In genomic region chr9:4937436-4937835, GRCh38 we compare ENCODE assay signal across 1 cellular context.
A peak's percentile ranks its signal among the peaks of the same experiment; 100 is the strongest.
TF ChIP-seq lines count a peak whose summit lies in the region.

No MANE protein-coding gene starts in this region.

TF ChIP-seq in K562, 482 proteins besides CTCF, POLR2A, EP300 and RAD21 (continued from another document):
- TF ChIP-seq ETS1 (conservative IDR thresholded peaks at IDR 0.05; ENCODE audit: control insufficient read depth, low read depth, low read length), result no peak
- no peak for TF ChIP-seq ZNF584 (CRISPR knock-in tag; IDR thresholded peaks at IDR 0.05; ENCODE audit: low read depth)
- no peak for TF ChIP-seq ZNF511 (CRISPR knock-in tag; IDR thresholded peaks at IDR 0.05)
- TF ChIP-seq BRF2 (IDR thresholded peaks at IDR 0.05; ENCODE audit: borderline replicate concordance, insufficient read depth, insufficient read length), result no peak
- TF ChIP-seq TSHZ1 (CRISPR knock-in tag; IDR thresholded peaks at IDR 0.05), result no peak
- no peak for TF ChIP-seq MEF2A (IDR thresholded peaks at IDR 0.05; ENCODE audit: control insufficient read depth, low read depth, low read length)
- TF ChIP-seq VEZF1 (CRISPR knock-in tag; IDR thresholded peaks at IDR 0.05), result 0 out of 2 replicates have a peak, but pooled peaks have one; percentile 17
- no peak for TF ChIP-seq MEF2D (tag; conservative IDR thresholded peaks at IDR 0.05; ENCODE audit: low read depth)
- no peak for TF ChIP-seq TRIM24 (IDR thresholded peaks at IDR 0.05)
- TF ChIP-seq TAF7 (tag; IDR thresholded peaks at IDR 0.05), result no peak
- TF ChIP-seq ZC3H8 (IDR thresholded peaks at IDR 0.05), result no peak
- TF ChIP-seq SMAD4 (CRISPR knock-in tag; conservative IDR thresholded peaks at IDR 0.05), result no peak
- TF ChIP-seq SAFB2 (IDR thresholded peaks at IDR 0.05; ENCODE audit: borderline replicate concordance, low read depth, low read length, severe bottlenecking), result no peak
- TF ChIP-seq MAZ (CRISPR knock-in tag; conservative IDR thresholded peaks at IDR 0.05 in 1 of 2, IDR thresholded peaks at IDR 0.05 in 1 of 2), result no peak
- TF ChIP-seq PCBP1 (IDR thresholded peaks at IDR 0.05; ENCODE audit: low read depth, low read length, poor library complexity, severe bottlenecking), result no peak
- no peak for TF ChIP-seq ZNF280A (IDR thresholded peaks at IDR 0.05; ENCODE audit: low read depth, partially characterized antibody)
- TF ChIP-seq PHF8 (IDR thresholded peaks at IDR 0.05; ENCODE audit: borderline replicate concordance, low read length), result no peak
- TF ChIP-seq HMBOX1 (IDR thresholded peaks at IDR 0.05), result peak; percentile 88
- peak; percentile 58 for TF ChIP-seq ARID1B (IDR thresholded peaks at IDR 0.05)
- TF ChIP-seq ZHX1 (conservative IDR thresholded peaks at IDR 0.05; ENCODE audit: low read length), result no peak
- no peak for TF ChIP-seq AFF4 (CRISPR knock-in tag; IDR thresholded peaks at IDR 0.05)
- no peak for TF ChIP-seq STAT5B (CRISPR knock-in tag; IDR thresholded peaks at IDR 0.05)
- no peak for TF ChIP-seq ZNF41 (CRISPR knock-in tag; conservative IDR thresholded peaks at IDR 0.05)
- no peak for TF ChIP-seq ZNF140 (CRISPR knock-in tag; IDR thresholded peaks at IDR 0.05)
- TF ChIP-seq SMARCE1 (IDR thresholded peaks at IDR 0.05), result peak; percentile 43; the same call in 1 of the 2 replicates
- no peak for TF ChIP-seq HMGN3 (IDR thresholded peaks at IDR 0.05; ENCODE audit: borderline replicate concordance, extremely low read depth, insufficient read length, low read depth, low read length)
- TF ChIP-seq ETV1 (tag; conservative IDR thresholded peaks at IDR 0.05; ENCODE audit: low read depth), result no peak
- no peak for TF ChIP-seq RBFOX2 (IDR thresholded peaks at IDR 0.05; ENCODE audit: low read depth, low read length)
- no peak for TF ChIP-seq TFAP4 (CRISPR knock-in tag; IDR thresholded peaks at IDR 0.05; ENCODE audit: borderline replicate concordance)
- no peak for TF ChIP-seq ZNF121 (CRISPR knock-in tag; conservative IDR thresholded peaks at IDR 0.05)
- TF ChIP-seq NR2C1 (IDR thresholded peaks at IDR 0.05), result no peak
- TF ChIP-seq NR2C1 (tag; IDR thresholded peaks at IDR 0.05), result no peak
- TF ChIP-seq RBM14 (IDR thresholded peaks at IDR 0.05; ENCODE audit: borderline replicate concordance, insufficient read depth, low read depth, low read length), result no peak
- TF ChIP-seq SOX6 (IDR thresholded peaks at IDR 0.05), result peak; percentile 29; the same call in 1 of the 2 replicates
- no peak for TF ChIP-seq CREB3 (tag; conservative IDR thresholded peaks at IDR 0.05; ENCODE audit: low read depth)
- no peak for TF ChIP-seq CXXC5 (CRISPR knock-in tag; IDR thresholded peaks at IDR 0.05)
- no peak for TF ChIP-seq KAT8 (IDR thresholded peaks at IDR 0.05; ENCODE audit: low read depth)
- TF ChIP-seq LCOR (CRISPR knock-in tag; IDR thresholded peaks at IDR 0.05), result no peak
- no peak for TF ChIP-seq GABPB1 (CRISPR knock-in tag; IDR thresholded peaks at IDR 0.05)
